Comparison of ENCODE assay signal across 8 cellular contexts in genomic region chr4:93199492-93199891, GRCh38.
DNase-seq lines count a peak whose midpoint lies in the region; ATAC-seq and TF ChIP-seq lines count a peak whose summit lies in the region.

No MANE protein-coding gene starts in this region.

- intact Hi-C loops in prostate gland (cut with DNase I), result no loop called here
- intact Hi-C loops in activated T-helper 1 cell treated with anti-CD3 and anti-CD28 coated beads, Interleukin-12 subunit alpha, Interleukin-12 subunit beta, Interleukin-2, Interleukin-4 antibody, amounts not matched to agents 30 ng/mL and 10 ng/mL and 1 ng/mL, durations not matched to agents 14 hours and 24 hours and 36 hours (cut with micrococcal nuclease), result no loop called here

- H3K4me3 ChIP-seq in OCI-LY1 (ENCODE audit: low read depth, low read length, poor library complexity, severe bottlenecking) (no peak overlapping the region), prostate gland (no peak overlapping the region)

- no peak overlapping the region for H3K27ac ChIP-seq in OCI-LY1 (ENCODE audit: low read depth, low read length, poor library complexity, severe bottlenecking)
- H3K27ac ChIP-seq in prostate gland, result no peak overlapping the region

- ATAC-seq in esophagus mucosa, result peak; percentile 63

- no peaks in the 10 kb centered on the region for H3K4me1 ChIP-seq in OCI-LY1 (ENCODE audit: insufficient read depth, low read length, severe bottlenecking)
- H3K4me1 ChIP-seq in prostate gland (replicated peaks), result no peaks in the 10 kb centered on the region

- no peak overlapping the region for H2AFZ ChIP-seq in OCI-LY1 (ENCODE audit: low read length)

- H3K4me3 Mint-ChIP-seq in activated T-helper 1 cell treated with anti-CD3 and anti-CD28 coated beads, Interleukin-12 subunit alpha, Interleukin-12 subunit beta, Interleukin-2, Interleukin-4 antibody, amounts not matched to agents 30 ng/mL and 10 ng/mL and 1 ng/mL, durations not matched to agents 14 hours and 24 hours and 36 hours, result no peak overlapping the region

- no peaks in the 10 kb centered on the region for H3K36me3 Mint-ChIP-seq in activated T-helper 1 cell treated with anti-CD3 and anti-CD28 coated beads, Interleukin-12 subunit alpha, Interleukin-12 subunit beta, Interleukin-2, Interleukin-4 antibody, amounts not matched to agents 30 ng/mL and 10 ng/mL and 1 ng/mL, durations not matched to agents 14 hours and 24 hours and 36 hours (ENCODE audit: low read depth)

- H3F3A ChIP-seq in OCI-LY1 (ENCODE audit: insufficient read depth, low read length), result no peaks in the 10 kb centered on the region

- H3K27ac Mint-ChIP-seq in activated T-helper 1 cell treated with anti-CD3 and anti-CD28 coated beads, Interleukin-12 subunit alpha, Interleukin-12 subunit beta, Interleukin-2, Interleukin-4 antibody, amounts not matched to agents 30 ng/mL and 10 ng/mL and 1 ng/mL, durations not matched to agents 14 hours and 24 hours and 36 hours, result no peak overlapping the region

- no peaks in the 10 kb centered on the region for H3K27me3 Mint-ChIP-seq in activated T-helper 1 cell treated with anti-CD3 and anti-CD28 coated beads, Interleukin-12 subunit alpha, Interleukin-12 subunit beta, Interleukin-2, Interleukin-4 antibody, amounts not matched to agents 30 ng/mL and 10 ng/mL and 1 ng/mL, durations not matched to agents 14 hours and 24 hours and 36 hours (ENCODE audit: insufficient read depth)

- H3K36me3 ChIP-seq in OCI-LY1 (ENCODE audit: insufficient read depth, low read length), result no peaks in the 10 kb centered on the region
- no peaks in the 10 kb centered on the region for H3K36me3 ChIP-seq in prostate gland

- H3K4me1 Mint-ChIP-seq in activated T-helper 1 cell treated with anti-CD3 and anti-CD28 coated beads, Interleukin-12 subunit alpha, Interleukin-12 subunit beta, Interleukin-2, Interleukin-4 antibody, amounts not matched to agents 30 ng/mL and 10 ng/mL and 1 ng/mL, durations not matched to agents 14 hours and 24 hours and 36 hours (ENCODE audit: low read depth), result no peaks in the 10 kb centered on the region

- H3K9me3 ChIP-seq in OCI-LY1 (ENCODE audit: low read length) (no peaks in the 10 kb centered on the region), prostate gland (no peaks in the 10 kb centered on the region)

- H3K27me3 ChIP-seq in OCI-LY1 (ENCODE audit: insufficient read depth, low read length) (no peaks in the 10 kb centered on the region), prostate gland (replicated peaks; ENCODE audit: insufficient read depth) (no peaks in the 10 kb centered on the region)

- peak; percentile 20 for DNase-seq in GM10248 (ENCODE audit: extremely low spot score)
- peak; percentile 14 for DNase-seq in HuH-7.5 (ENCODE audit: low spot score)
- DNase-seq in prostate gland (ENCODE audit: low spot score), result no peak
- no peak for DNase-seq in activated T-helper 1 cell treated with anti-CD3 and anti-CD28 coated beads, Interleukin-12 subunit alpha, Interleukin-12 subunit beta, Interleukin-2, Interleukin-4 antibody, amounts not matched to agents 30 ng/mL and 10 ng/mL and 1 ng/mL, durations not matched to agents 14 hours and 24 hours and 36 hours (ENCODE audit: low spot score)
- no peak for DNase-seq in DMS79 treated with DMSO at 0.1 percent for 48 hours (lab: John Stamatoyannopoulos, UW)
- DNase-seq in amniotic stem cell (lab: John Stamatoyannopoulos, UW), result no peak

- no peak for TF ChIP-seq POLR2A in prostate gland (IDR thresholded peaks at IDR 0.05)

- no peaks in the 10 kb centered on the region for H3K9me3 Mint-ChIP-seq in activated T-helper 1 cell treated with anti-CD3 and anti-CD28 coated beads, Interleukin-12 subunit alpha, Interleukin-12 subunit beta, Interleukin-2, Interleukin-4 antibody, amounts not matched to agents 30 ng/mL and 10 ng/mL and 1 ng/mL, durations not matched to agents 14 hours and 24 hours and 36 hours

- H4K20me1 ChIP-seq in OCI-LY1 (ENCODE audit: insufficient read depth, low read length), result no peaks in the 10 kb centered on the region

- POLR2A ChIA-PET in GM10248 (lab: Yijun Ruan, JAX), result no interaction called here

- 20% methylated on average over 2 of the region's 2 CpGs for whole genome bisulfite sequencing in prostate gland

- CTCF ChIA-PET in GM10248 (lab: Yijun Ruan, JAX), result interaction anchor here (1.3 to 2.7 kb wide), 3 partner anchors 9 to 13 kb away, joined by 5 to 10 read pairs (median 5); no protein-coding TSS in a partner anchor

- H3K9ac ChIP-seq in OCI-LY1 (ENCODE audit: low read length), result no peak overlapping the region

- TF ChIP-seq CTCF in GM10248 (IDR thresholded peaks at IDR 0.05; ENCODE audit: control extremely low read depth, extremely low read depth, low read depth, missing control alignments), result peak; percentile 12
- TF ChIP-seq CTCF in OCI-LY1 (IDR thresholded peaks at IDR 0.05; ENCODE audit: low read length), result peak; percentile 44; the same call in 1 of the 2 replicates
- TF ChIP-seq CTCF in prostate gland (IDR thresholded peaks at IDR 0.05), result peak in 3 of 4 experiments; percentile 20 to 52 (median 49)

- H3K79me2 ChIP-seq in OCI-LY1 (ENCODE audit: insufficient read depth, low read length), result no peaks in the 10 kb centered on the region

- H3K4me2 ChIP-seq in OCI-LY1 (ENCODE audit: low read length), result no peak overlapping the region

- H3K9me2 ChIP-seq in OCI-LY1 (ENCODE audit: low read depth, low read length), result no peaks in the 10 kb centered on the region

Comparison
In these comparisons a context has a peak if more than half of its experiments do, and no peak if none do; other contexts are left out.
1. DNase-seq: peak in GM10248 (single experiment) and HuH-7.5 (single experiment); none in prostate gland (single experiment), activated T-helper 1 cell treated with anti-CD3 and anti-CD28 coated beads, Interleukin-12 subunit alpha, Interleukin-12 subunit beta, Interleukin-2, Interleukin-4 antibody, amounts not matched to agents 30 ng/mL and 10 ng/mL and 1 ng/mL, durations not matched to agents 14 hours and 24 hours and 36 hours (single experiment), DMS79 treated with DMSO at 0.1 percent for 48 hours (single experiment) and amniotic stem cell (single experiment).
2. Peak in every context shown above with its lines, with median percentiles within 50 percentile points of each other: CTCF ChIP-seq.